ENCODE assay signal across 9 cellular contexts in the genomic region with DNA sequence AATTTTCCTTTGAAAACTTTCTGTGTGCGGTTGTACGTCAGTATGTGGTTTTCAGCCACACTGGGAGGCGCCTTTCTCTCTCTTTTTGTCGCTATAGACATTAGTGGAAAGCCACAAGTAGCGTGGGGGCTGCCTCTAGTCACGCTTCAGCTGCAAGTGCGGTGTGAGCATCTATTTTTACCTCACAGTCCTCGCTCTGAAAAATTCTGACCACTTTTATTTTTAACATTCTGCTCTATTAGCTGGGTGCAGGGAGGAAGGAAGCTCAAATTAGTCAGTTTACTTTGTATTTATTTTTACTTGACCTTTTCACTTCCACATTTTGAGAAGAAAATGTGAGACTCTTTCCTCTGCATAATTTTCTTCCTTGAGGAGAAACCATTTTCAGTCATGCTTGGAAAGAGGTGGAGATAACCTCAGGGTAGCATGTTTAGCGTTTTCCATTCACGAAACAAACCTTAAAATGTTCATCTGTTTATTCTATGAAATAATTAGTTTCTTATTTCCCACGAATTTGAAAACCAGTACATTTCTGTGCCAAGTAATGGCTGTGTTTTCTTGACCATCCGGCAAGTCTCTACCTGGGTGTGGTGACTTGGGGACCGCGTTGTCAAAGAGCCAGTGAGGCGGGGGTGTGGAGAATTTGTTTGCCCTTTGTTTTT. TPM values are rescaled to one million over a fixed set of nuclear protein-coding genes. Genes with fewer than 3 reads are reported as not detected.
DNase-seq lines count a peak whose midpoint lies in the region; ATAC-seq, FAIRE-seq and TF ChIP-seq lines count a peak whose summit lies in the region.
"Had no signal": no experiment of that assay in that cellular context is flagged by ENCODE, and none has a peak within 500 bp of the region (broad histone marks: within the 10 kb centered on the region; RNA-seq: fewer than 3 reads in every experiment).

No MANE protein-coding gene starts in this region.

- no peaks in the 10 kb centered on the region for H3K27me3 ChIP-seq in left ventricle myocardium inferior (ENCODE audit: low read depth)

- no peaks in the 10 kb centered on the region for H3K36me3 ChIP-seq in left ventricle myocardium inferior

- H3K9me3 ChIP-seq in left ventricle myocardium inferior (replicated peaks): no peaks in the 10 kb centered on the region

- FAIRE-seq in GM19239 (lab: Jason Lieb, UNC) (peak; percentile 89), urothelium cell line (lab: Jason Lieb, UNC) (no peak)
- FAIRE-seq: G401.6 had no signal

- TF ChIP-seq CTCF in left ventricle myocardium inferior (IDR thresholded peaks at IDR 0.05; ENCODE audit: borderline replicate concordance): no peak

- peak overlapping the region; percentile 78 for H3K27ac ChIP-seq in left ventricle myocardium inferior (replicated peaks)

- ATAC-seq in HG03342 (IDR thresholded peaks at IDR 0.05; ENCODE audit: unreplicated experiment): peak; percentile 80

- H3K4me1 ChIP-seq in left ventricle myocardium inferior: peaks cover 87% of the 10 kb centered on the region

- peak overlapping the region; percentile 42 for H3K4me3 ChIP-seq in left ventricle myocardium inferior

- intact Hi-C loops in left ventricle myocardium inferior (cut with micrococcal nuclease): no loop called here

- DNase-seq in AML-193 (lab: John Stamatoyannopoulos, UW) (peak; percentile 28 to 47), GM19239 (ENCODE audit: insufficient read length, low spot score) (peak; percentile 62), UCSD-AML1 (lab: John Stamatoyannopoulos, UW; ENCODE audit: unreplicated experiment) (peak; percentile 65), left ventricle myocardium inferior (no peak), superior temporal gyrus (ENCODE audit: extremely low spot score) (peak; percentile 44), urothelium cell line (ENCODE audit: low spot score) (no peak), islet precursor cell (no peak)

RNA-seq across cellular contexts. Expression of a gene that starts 35.6 kb away (rescaled TPM):
- 15.5 TPM for total RNA-seq in left ventricle myocardium inferior

Comparison
In these comparisons a context has a peak if more than half of its experiments do, and no peak if none do; other contexts are left out.
1. DNase-seq: peak in AML-193 (2 of 2), GM19239 (single experiment), UCSD-AML1 (single experiment) and superior temporal gyrus (single experiment); none in left ventricle myocardium inferior (single experiment), urothelium cell line (single experiment) and islet precursor cell (single experiment).